27 cellular contexts compared by ENCODE assay signal in the genomic region with DNA sequence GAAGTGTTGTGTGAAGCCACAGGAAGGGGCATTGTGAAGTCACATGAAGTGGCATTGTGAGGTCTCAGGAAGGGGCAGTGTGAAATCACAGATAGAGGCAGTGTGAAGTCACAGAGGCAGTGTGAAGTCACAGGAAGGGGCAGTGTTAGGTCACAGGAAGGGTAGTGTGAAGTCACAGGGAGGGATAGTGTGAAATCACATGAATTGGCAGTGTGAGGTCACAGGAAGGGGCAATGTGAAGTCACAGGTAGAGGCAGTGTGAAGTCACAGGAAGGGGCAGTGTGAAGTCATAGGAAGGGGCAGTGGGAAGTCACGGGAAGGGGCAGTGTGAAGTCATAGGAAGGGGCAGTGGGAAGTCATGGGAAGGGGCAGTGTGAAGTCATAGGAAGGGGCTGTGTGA. TPM values are rescaled to one million over a fixed set of nuclear protein-coding genes. Genes with fewer than 3 reads are reported as not detected.
"Had no signal": no experiment of that assay in that cellular context is flagged by ENCODE, and none has a peak within 500 bp of the region (broad histone marks: within the 10 kb centered on the region; RNA-seq: fewer than 3 reads in every experiment).

No MANE protein-coding gene starts in this region.

- H3K9me3 ChIP-seq: colonic mucosa, left ventricle myocardium inferior, psoas muscle had no signal

- H3K4me3 ChIP-seq: colonic mucosa, left ventricle myocardium inferior, psoas muscle, skin epidermis had no signal

- H3K9me3 Mint-ChIP-seq: central memory CD8-positive, alpha-beta T cell; neural crest cell; type B pancreatic cell had no signal

- DNase-seq: activated CD4-positive, alpha-beta T cell treated with anti-CD3 and anti-CD28 coated beads for 48 hours; activated CD4-positive, CD25-positive, alpha-beta regulatory T cell; activated CD8-positive, alpha-beta T cell treated with anti-CD3 and anti-CD28 coated beads for 36 hours; activated naive CD4-positive, alpha-beta T cell treated with anti-CD3 and anti-CD28 coated beads, Interleukin-2, amount 10 ng/mL, durations not matched to agents 7 days and 5 days; activated naive CD8-positive, alpha-beta T cell treated with anti-CD3 and anti-CD28 coated beads, Interleukin-2, amount 50 U/mL, for 24 hours; activated T-cell treated with anti-CD3 and anti-CD28 coated beads, Interleukin-2, amount 50 U/mL, for 24 hours; anterior cingulate cortex; brain microvascular endothelial cell; colonic mucosa; erythroblast; head of caudate nucleus; kidney glomerular epithelial cell; left ventricle myocardium inferior; mammary epithelial cell; midbrain; psoas muscle; right cardiac atrium; stimulated activated CD4-positive, alpha-beta T cell treated with anti-CD3 and anti-CD28 coated beads, Interleukin-15, amount 100 ng/mL, for 24 hours; stimulated activated CD4-positive, alpha-beta T cell treated with anti-CD3 and anti-CD28 coated beads, Interleukin-2, amount 100 ng/mL, for 48 hours; stimulated activated naive CD8-positive, alpha-beta T cell treated with anti-CD3 and anti-CD28 coated beads, Interleukin-15, amount 100 ng/mL, for 72 hours; T-helper 9 cell had no signal

- H3K27me3 ChIP-seq: brain microvascular endothelial cell, colonic mucosa had no signal

- ATAC-seq: activated CD8-positive, alpha-beta T cell treated with anti-CD3 and anti-CD28 coated beads for 36 hours; activated naive CD8-positive, alpha-beta T cell treated with anti-CD3 and anti-CD28 coated beads, Interleukin-2, amount 50 U/mL, for 24 hours; psoas muscle; right cardiac atrium; stimulated activated naive CD8-positive, alpha-beta T cell treated with anti-CD3 and anti-CD28 coated beads, Interleukin-15, amount 100 ng/mL, for 72 hours had no signal

- H3K27me3 Mint-ChIP-seq: activated CD8-positive, alpha-beta T cell treated with anti-CD3 and anti-CD28 coated beads for 36 hours; activated naive CD4-positive, alpha-beta T cell treated with anti-CD3 and anti-CD28 coated beads, Interleukin-2, amount 10 ng/mL, durations not matched to agents 7 days and 5 days; activated naive CD8-positive, alpha-beta T cell treated with anti-CD3 and anti-CD28 coated beads, Interleukin-2, amount 50 U/mL, for 24 hours; activated T-cell treated with anti-CD3 and anti-CD28 coated beads, Interleukin-2, amount 50 U/mL, for 24 hours; central memory CD8-positive, alpha-beta T cell; stimulated activated naive CD8-positive, alpha-beta T cell treated with anti-CD3 and anti-CD28 coated beads, Interleukin-15, amount 100 ng/mL, for 72 hours; T-cell; type B pancreatic cell had no signal

- H3K36me3 Mint-ChIP-seq: T-cell, type B pancreatic cell had no signal

- H3K4me3 Mint-ChIP-seq: activated CD8-positive, alpha-beta T cell treated with anti-CD3 and anti-CD28 coated beads for 36 hours; activated naive CD4-positive, alpha-beta T cell treated with anti-CD3 and anti-CD28 coated beads, Interleukin-2, amount 10 ng/mL, durations not matched to agents 7 days and 5 days; activated naive CD8-positive, alpha-beta T cell treated with anti-CD3 and anti-CD28 coated beads, Interleukin-2, amount 50 U/mL, for 24 hours; activated T-cell treated with anti-CD3 and anti-CD28 coated beads, Interleukin-2, amount 50 U/mL, for 24 hours; central memory CD8-positive, alpha-beta T cell; neural crest cell; stimulated activated naive CD8-positive, alpha-beta T cell treated with anti-CD3 and anti-CD28 coated beads, Interleukin-15, amount 100 ng/mL, for 72 hours; T-cell; type B pancreatic cell had no signal

- H3K36me3 ChIP-seq: brain microvascular endothelial cell, colonic mucosa, left ventricle myocardium inferior had no signal

- H3K27ac ChIP-seq: brain microvascular endothelial cell, colonic mucosa, left ventricle myocardium inferior, psoas muscle had no signal

- H3K27ac Mint-ChIP-seq: activated CD8-positive, alpha-beta T cell treated with anti-CD3 and anti-CD28 coated beads for 36 hours; activated naive CD4-positive, alpha-beta T cell treated with anti-CD3 and anti-CD28 coated beads, Interleukin-2, amount 10 ng/mL, durations not matched to agents 7 days and 5 days; activated naive CD8-positive, alpha-beta T cell treated with anti-CD3 and anti-CD28 coated beads, Interleukin-2, amount 50 U/mL, for 24 hours; activated T-cell treated with anti-CD3 and anti-CD28 coated beads, Interleukin-2, amount 50 U/mL, for 24 hours; stimulated activated naive CD8-positive, alpha-beta T cell treated with anti-CD3 and anti-CD28 coated beads, Interleukin-15, amount 100 ng/mL, for 72 hours; T-cell; type B pancreatic cell had no signal

- H3K4me1 Mint-ChIP-seq: neural crest cell had no signal

- H3K4me1 ChIP-seq: colonic mucosa, left ventricle myocardium inferior, psoas muscle had no signal

RNA-seq across cellular contexts. Expression of a gene that starts 37.9 kb away (rescaled TPM):
- total RNA-seq: osteocyte had no signal
